Comparison of ENCODE assay signal across 9 cellular contexts in genomic region chr11:32434387-32435151, GRCh38. TPM values are rescaled to one million over a fixed set of nuclear protein-coding genes. Genes with fewer than 3 reads are reported as not detected.
DNase-seq lines count a peak whose midpoint lies in the region; ATAC-seq and TF ChIP-seq lines count a peak whose summit lies in the region.
"Had no signal": no experiment of that assay in that cellular context is flagged by ENCODE, and none has a peak within 500 bp of the region (broad histone marks: within the 10 kb centered on the region; RNA-seq: fewer than 3 reads in every experiment).

No MANE protein-coding gene starts in this region.

- TF ChIP-seq POLR2A in prostate gland (IDR thresholded peaks at IDR 0.05), result no peak

- H3K4me3 ChIP-seq in fibroblast of villous mesenchyme (ENCODE audit: low read depth, low read length), result peak overlapping the region; percentile 61
- peak overlapping the region; percentile 5 to 18 for H3K4me3 ChIP-seq in prostate gland

- no peak overlapping the region for H3K27ac ChIP-seq in prostate gland

- no peaks in the 10 kb centered on the region for H3K9me3 ChIP-seq in prostate gland

- H3K27me3 ChIP-seq in prostate gland (replicated peaks; ENCODE audit: insufficient read depth), result peaks cover 74% of the 10 kb centered on the region

- ATAC-seq in HG02840 (IDR thresholded peaks at IDR 0.05; ENCODE audit: low FRiP score, unreplicated experiment) (no peak), GM18519 (IDR thresholded peaks at IDR 0.05; ENCODE audit: low FRiP score, unreplicated experiment) (no peak)

- peak; percentile 40 for DNase-seq in GM10266 (ENCODE audit: extremely low spot score)
- DNase-seq in NCI-H226, result peak; percentile 77
- DNase-seq in fibroblast of villous mesenchyme (ENCODE audit: low read depth), result no peak
- no peak for DNase-seq in prostate gland (ENCODE audit: low spot score)
- DNase-seq in HuH-7 (ENCODE audit: low spot score), result no peak
- DNase-seq: NCI-H1105 treated with DMSO at 0.1 percent for 48 hours had no signal

- WGBS in prostate gland, result 3% methylated on average over 55 of the region's 75 CpGs

- H3K4me1 ChIP-seq in prostate gland (replicated peaks), result no peaks in the 10 kb centered on the region

- H3K36me3 ChIP-seq in prostate gland, result no peaks in the 10 kb centered on the region

- no peak for TF ChIP-seq CTCF in GM10266 (IDR thresholded peaks at IDR 0.05; ENCODE audit: control insufficient read depth, insufficient read depth, low read depth, missing control alignments)
- no peak for TF ChIP-seq CTCF in fibroblast of villous mesenchyme (IDR thresholded peaks at IDR 0.05; ENCODE audit: insufficient read depth, low read depth, low read length)
- no peak for TF ChIP-seq CTCF in prostate gland (IDR thresholded peaks at IDR 0.05)

- intact Hi-C loops in prostate gland (cut with DNase I), result no loop called here

RNA-seq across cellular contexts. Expression of gene WT1, which starts 0.8 kb away (rescaled TPM):
- total RNA-seq in fibroblast of villous mesenchyme, result 5.8 and 16.4 TPM in 2 replicates
- 100 to 1,000 TPM in 1 of 2 donors, under 1 TPM in 1; 0.14 to 170 TPM for total RNA-seq in prostate gland
- total RNA-seq: fibroblast of lung had no signal

Comparison
In these comparisons a context has a peak if more than half of its experiments do, and no peak if none do; other contexts are left out.
1. DNase-seq: peak in GM10266 (single experiment) and NCI-H226 (single experiment); none in fibroblast of villous mesenchyme (single experiment), prostate gland (single experiment) and HuH-7 (single experiment).